Comparison of ENCODE assay signal across 7 cellular contexts in the genomic region with DNA sequence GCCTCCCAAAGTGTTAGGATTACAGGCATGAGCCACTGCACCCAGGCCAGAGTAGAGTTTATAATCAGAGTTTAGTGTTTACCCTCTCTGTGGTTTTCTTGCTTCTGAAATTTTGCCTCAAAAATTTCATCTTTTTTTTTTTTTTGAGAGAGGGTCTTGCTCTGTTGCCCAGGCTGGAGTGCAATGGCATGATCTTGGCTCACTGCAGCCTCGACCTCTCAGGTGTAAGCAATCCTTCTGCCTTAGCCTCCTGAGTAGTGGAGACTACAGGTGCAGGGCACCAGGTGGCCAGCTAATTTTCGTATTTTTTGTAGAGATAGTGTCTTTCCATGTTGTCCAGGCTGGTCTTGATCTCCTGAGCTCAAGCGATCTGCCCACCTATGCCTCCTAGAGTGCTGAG. TPM values are rescaled to one million over a fixed set of nuclear protein-coding genes. Genes with fewer than 3 reads are reported as not detected.
"Had no signal": no experiment of that assay in that cellular context is flagged by ENCODE, and none has a peak within 500 bp of the region (broad histone marks: within the 10 kb centered on the region; RNA-seq: fewer than 3 reads in every experiment).

No MANE protein-coding gene starts in this region.

- H3K4me1 ChIP-seq: HAP-1 had no signal

- H3K27me3 Mint-ChIP-seq: IgD-negative memory B cell had no signal

- H3K36me3 Mint-ChIP-seq: IgD-negative memory B cell had no signal

- H3K9me3 Mint-ChIP-seq: IgD-negative memory B cell had no signal

- H3K9me3 ChIP-seq: HAP-1 had no signal

- H3K27ac ChIP-seq: GM23248 had no signal

- H3K4me3 Mint-ChIP-seq: IgD-negative memory B cell had no signal

- DNase-seq: GM23248, GOT3, H7, KG1 had no signal

- ATAC-seq: HCT116 had no signal

- H3K27ac Mint-ChIP-seq: IgD-negative memory B cell had no signal

- H3K4me3 ChIP-seq: GM23248, HAP-1 had no signal

RNA-seq across cellular contexts. Expression of a gene that starts 51.4 kb away (rescaled TPM):
- total RNA-seq: GM23248 had no signal
